ENCODE assay signal across 9 cellular contexts in the genomic region with DNA sequence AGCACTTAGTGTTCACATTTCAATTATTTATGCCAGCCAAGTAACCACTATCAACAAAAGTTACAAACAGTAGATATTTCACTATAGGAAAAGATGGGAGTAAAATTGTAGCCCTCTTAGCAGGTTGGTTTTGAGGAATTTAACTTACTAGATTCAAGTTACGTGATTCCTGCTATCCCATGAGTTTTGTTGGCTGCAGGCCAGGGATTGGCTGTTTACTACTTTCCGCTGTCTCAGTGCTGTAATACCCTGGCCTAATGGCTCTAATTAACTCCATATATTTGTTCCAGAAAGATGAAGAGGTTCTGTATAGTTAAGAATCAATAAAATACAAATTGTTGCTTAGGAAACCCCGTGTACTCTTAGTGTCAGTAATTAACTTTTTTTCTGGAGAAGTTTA. TPM values are rescaled to one million over a fixed set of nuclear protein-coding genes. Genes with fewer than 3 reads are reported as not detected.
DNase-seq lines count a peak whose midpoint lies in the region; ATAC-seq and TF ChIP-seq lines count a peak whose summit lies in the region.
"Had no signal": no experiment of that assay in that cellular context is flagged by ENCODE, and none has a peak within 500 bp of the region (broad histone marks: within the 10 kb centered on the region; RNA-seq: fewer than 3 reads in every experiment).

No MANE protein-coding gene starts in this region.

- TF ChIP-seq POLR2A in breast epithelium (IDR thresholded peaks at IDR 0.05) = no peak

- no peaks in the 10 kb centered on the region for H3K9me3 ChIP-seq in BE2C
- no peaks in the 10 kb centered on the region for H3K9me3 ChIP-seq in breast epithelium

- DNase-seq in BE2C = peak; percentile 45
- peak; percentile 17 for DNase-seq in NCI-H1436 (lab: John Stamatoyannopoulos, UW)
- DNase-seq in breast epithelium (ENCODE audit: low spot score in 2 of 2) = peak; percentile 19 to 59
- DNase-seq in lung microvascular endothelial cell (ENCODE audit: low read depth in 2 of 2) = peak; percentile 14 to 62
- DNase-seq in T-helper 2 cell = no peak
- DNase-seq in activated naive CD8-positive, alpha-beta T cell treated with anti-CD3 and anti-CD28 coated beads for 36 hours = no peak
- DNase-seq in 8988T = no peak

- H3K27ac ChIP-seq in breast epithelium = peak overlapping the region in 1 of 2 donors; percentile 25

- H3K27ac Mint-ChIP-seq in activated naive CD8-positive, alpha-beta T cell treated with anti-CD3 and anti-CD28 coated beads for 36 hours = no peak overlapping the region
- H3K27ac Mint-ChIP-seq: activated T-helper 1 cell treated with anti-CD3 and anti-CD28 coated beads, Interleukin-12 subunit alpha, Interleukin-12 subunit beta, Interleukin-2, Interleukin-4 antibody, amounts not matched to agents 30 ng/mL and 10 ng/mL and 1 ng/mL, durations not matched to agents 14 hours and 24 hours and 36 hours had no signal

- no peaks in the 10 kb centered on the region for H3K27me3 Mint-ChIP-seq in activated naive CD8-positive, alpha-beta T cell treated with anti-CD3 and anti-CD28 coated beads for 36 hours

- no peaks in the 10 kb centered on the region for H3K27me3 ChIP-seq in BE2C
- H3K27me3 ChIP-seq in breast epithelium = peaks cover 0 to 22% of the 10 kb centered on the region in 2 donors

- no peaks in the 10 kb centered on the region for H3K4me1 ChIP-seq in BE2C
- no peaks in the 10 kb centered on the region for H3K4me1 ChIP-seq in breast epithelium

- no peaks in the 10 kb centered on the region for H3K9me3 Mint-ChIP-seq in activated naive CD8-positive, alpha-beta T cell treated with anti-CD3 and anti-CD28 coated beads for 36 hours
- H3K9me3 Mint-ChIP-seq: activated T-helper 1 cell treated with anti-CD3 and anti-CD28 coated beads, Interleukin-12 subunit alpha, Interleukin-12 subunit beta, Interleukin-2, Interleukin-4 antibody, amounts not matched to agents 30 ng/mL and 10 ng/mL and 1 ng/mL, durations not matched to agents 14 hours and 24 hours and 36 hours had no signal

- H3K36me3 Mint-ChIP-seq in activated naive CD8-positive, alpha-beta T cell treated with anti-CD3 and anti-CD28 coated beads for 36 hours = peaks cover 15% of the 10 kb centered on the region

- intact Hi-C loops in breast epithelium (cut with DNase I; ENCODE audit: low total_unique reads) = no loop called here

- no peak for TF ChIP-seq CTCF in BE2C (IDR thresholded peaks at IDR 0.05; ENCODE audit: low read depth, low read length)
- TF ChIP-seq CTCF in breast epithelium (IDR thresholded peaks at IDR 0.05) = no peak

- H3K4me1 Mint-ChIP-seq in activated naive CD8-positive, alpha-beta T cell treated with anti-CD3 and anti-CD28 coated beads for 36 hours = peaks cover 4% of the 10 kb centered on the region

- H3K4me3 ChIP-seq in BE2C (ENCODE audit: low read depth, low read length) = no peak overlapping the region
- no peak overlapping the region for H3K4me3 ChIP-seq in breast epithelium

- H3K36me3 ChIP-seq in BE2C (no peaks in the 10 kb centered on the region), breast epithelium (no peaks in the 10 kb centered on the region)

- ATAC-seq in GM21576 (IDR thresholded peaks at IDR 0.05; ENCODE audit: unreplicated experiment) = no peak

- no peak overlapping the region for H3K4me3 Mint-ChIP-seq in activated naive CD8-positive, alpha-beta T cell treated with anti-CD3 and anti-CD28 coated beads for 36 hours
- H3K4me3 Mint-ChIP-seq: activated T-helper 1 cell treated with anti-CD3 and anti-CD28 coated beads, Interleukin-12 subunit alpha, Interleukin-12 subunit beta, Interleukin-2, Interleukin-4 antibody, amounts not matched to agents 30 ng/mL and 10 ng/mL and 1 ng/mL, durations not matched to agents 14 hours and 24 hours and 36 hours had no signal

RNA-seq across cellular contexts. Expression of a gene that starts 55.5 kb away (rescaled TPM):
- 167 TPM for polyA plus RNA-seq in BE2C (2012; ENCODE audit: insufficient read depth, insufficient read length, low read depth)
- total RNA-seq in breast epithelium = 10 to 100 TPM; 26.4 to 49.2 (median 44.9) TPM
- total RNA-seq in lung microvascular endothelial cell = 41.3 and 51.4 TPM in 2 replicates
- total RNA-seq in activated naive CD8-positive, alpha-beta T cell treated with anti-CD3 and anti-CD28 coated beads for 36 hours = 10 to 100 TPM; 51.5 to 51.8 TPM

Comparison
In these comparisons a context has a peak if more than half of its experiments do, and no peak if none do; other contexts are left out.
1. DNase-seq: peak in BE2C (single experiment), NCI-H1436 (single experiment), breast epithelium (2 of 2) and lung microvascular endothelial cell (2 of 2); none in T-helper 2 cell (0 of 5), activated naive CD8-positive, alpha-beta T cell treated with anti-CD3 and anti-CD28 coated beads for 36 hours (single experiment) and 8988T (single experiment).